Comparison of ENCODE assay signal across 1 cellular context in the genomic region with DNA sequence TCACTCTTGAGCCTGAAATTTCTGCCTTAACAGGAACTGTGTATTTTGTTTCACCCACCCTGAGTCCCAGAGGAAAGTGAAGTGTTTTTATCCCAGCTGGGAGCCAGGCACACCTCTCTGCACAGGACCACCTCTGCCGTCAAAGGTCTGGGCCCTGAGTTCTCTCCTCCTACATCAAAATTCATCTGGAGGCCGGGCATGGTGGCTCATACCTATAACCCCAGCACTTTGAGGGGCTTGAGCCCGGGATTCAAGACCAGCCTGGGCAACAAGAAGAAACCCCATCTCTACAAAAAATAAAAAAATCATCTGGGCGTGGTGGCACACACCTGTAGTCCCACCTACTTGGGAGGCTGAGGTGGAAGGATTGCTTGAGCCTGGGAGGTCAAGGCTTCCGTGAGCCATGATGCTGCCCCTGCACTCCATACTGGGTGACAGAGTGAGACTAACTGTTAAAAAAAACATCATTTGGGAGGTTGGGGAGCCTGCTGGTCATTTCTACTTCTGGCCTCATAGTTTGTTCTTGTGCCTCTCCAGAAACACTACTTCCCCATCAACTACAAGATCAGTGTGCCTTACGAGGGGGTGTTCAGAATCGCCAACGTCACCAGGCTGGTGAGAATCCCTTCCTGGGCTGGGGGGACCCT.
TF ChIP-seq lines count a peak whose summit lies in the region.

No MANE protein-coding gene starts in this region.

TF ChIP-seq in K562, 482 proteins besides CTCF, POLR2A, EP300 and RAD21:
- no peak for TF ChIP-seq ZNF518B (CRISPR knock-in tag; IDR thresholded peaks at IDR 0.05)
